Comparison of ENCODE assay signal across 1 cellular context in the genomic region with DNA sequence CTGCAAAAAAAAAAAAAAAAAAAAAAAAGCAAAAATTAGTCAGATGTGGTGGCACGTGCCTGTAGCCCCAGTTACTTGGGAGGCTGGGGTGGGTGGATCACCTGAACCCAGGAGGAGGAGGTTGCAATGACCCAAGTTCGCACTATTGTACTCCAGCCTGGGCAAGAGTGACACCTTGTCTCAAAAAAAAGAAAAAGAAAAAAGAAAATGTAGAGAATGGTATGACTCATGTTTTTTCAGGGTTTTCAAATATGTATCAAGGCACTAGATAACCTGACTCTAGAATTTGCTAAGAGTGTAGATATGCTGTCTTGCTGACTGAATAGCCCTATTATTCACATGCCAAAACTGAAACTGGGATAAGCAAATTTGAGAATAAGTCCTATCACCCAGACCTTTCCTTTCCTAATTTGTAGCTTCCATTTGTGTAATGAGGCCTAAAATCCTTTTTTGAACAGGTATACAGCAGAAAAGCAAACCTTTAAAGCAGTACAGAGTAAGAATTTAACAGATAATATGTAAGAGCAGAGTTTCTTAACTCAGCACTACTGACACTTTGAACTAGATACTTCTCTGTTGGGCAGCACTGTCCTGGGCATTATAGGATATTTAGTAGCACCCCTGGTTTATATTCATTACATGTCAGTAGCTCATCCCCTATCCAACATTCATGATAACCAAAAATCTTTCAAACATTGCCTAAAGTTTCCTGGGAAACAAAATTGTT.
TF ChIP-seq lines count a peak whose summit lies in the region.

No MANE protein-coding gene starts in this region.

TF ChIP-seq in WTC11, 78 proteins besides CTCF, POLR2A, EP300 and RAD21 (continued from another document):
- TF ChIP-seq, protein P1, sequence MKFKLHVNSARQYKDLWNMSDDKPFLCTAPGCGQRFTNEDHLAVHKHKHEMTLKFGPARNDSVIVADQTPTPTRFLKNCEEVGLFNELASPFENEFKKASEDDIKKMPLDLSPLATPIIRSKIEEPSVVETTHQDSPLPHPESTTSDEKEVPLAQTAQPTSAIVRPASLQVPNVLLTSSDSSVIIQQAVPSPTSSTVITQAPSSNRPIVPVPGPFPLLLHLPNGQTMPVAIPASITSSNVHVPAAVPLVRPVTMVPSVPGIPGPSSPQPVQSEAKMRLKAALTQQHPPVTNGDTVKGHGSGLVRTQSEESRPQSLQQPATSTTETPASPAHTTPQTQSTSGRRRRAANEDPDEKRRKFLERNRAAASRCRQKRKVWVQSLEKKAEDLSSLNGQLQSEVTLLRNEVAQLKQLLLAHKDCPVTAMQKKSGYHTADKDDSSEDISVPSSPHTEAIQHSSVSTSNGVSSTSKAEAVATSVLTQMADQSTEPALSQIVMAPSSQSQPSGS (CRISPR knock-in tag; IDR thresholded peaks at IDR 0.05; ENCODE audit: borderline replicate concordance, low read depth), result no peak
- TF ChIP-seq CREB1 (CRISPR knock-in tag; IDR thresholded peaks at IDR 0.05) (no peak), ZNF232 (CRISPR knock-in tag; IDR thresholded peaks at IDR 0.05) (no peak), AR (CRISPR knock-in tag; IDR thresholded peaks at IDR 0.05) (no peak), STAT6 (CRISPR knock-in tag; conservative IDR thresholded peaks at IDR 0.05; ENCODE audit: low read depth) (no peak), ZNF263 (CRISPR knock-in tag; IDR thresholded peaks at IDR 0.05; ENCODE audit: low read depth) (no peak)
- TF ChIP-seq, protein P2, sequence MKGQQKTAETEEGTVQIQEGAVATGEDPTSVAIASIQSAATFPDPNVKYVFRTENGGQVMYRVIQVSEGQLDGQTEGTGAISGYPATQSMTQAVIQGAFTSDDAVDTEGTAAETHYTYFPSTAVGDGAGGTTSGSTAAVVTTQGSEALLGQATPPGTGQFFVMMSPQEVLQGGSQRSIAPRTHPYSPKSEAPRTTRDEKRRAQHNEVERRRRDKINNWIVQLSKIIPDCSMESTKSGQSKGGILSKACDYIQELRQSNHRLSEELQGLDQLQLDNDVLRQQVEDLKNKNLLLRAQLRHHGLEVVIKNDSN (CRISPR knock-in tag; IDR thresholded peaks at IDR 0.05), result no peak
